In genomic region chr4:113117346-113117677, GRCh38 we compare ENCODE assay signal across 17 cellular contexts.
DNase-seq lines count a peak whose midpoint lies in the region; ATAC-seq and TF ChIP-seq lines count a peak whose summit lies in the region.
"Had no signal": no experiment of that assay in that cellular context is flagged by ENCODE, and none has a peak within 500 bp of the region (broad histone marks: within the 10 kb centered on the region; RNA-seq: fewer than 3 reads in every experiment).

No MANE protein-coding gene starts in this region.

- CTCF ChIA-PET in Calu3 (lab: Charles Lee) (no interaction called here), WTC11 (lab: Charles Lee) (interaction anchor here (1.4 to 1.7 kb wide), 2 partner anchors 12 to 352 kb away, joined by 5 to 6 read pairs; no protein-coding TSS in a partner anchor)

- peaks cover 4% of the 10 kb centered on the region for H3K27me3 ChIP-seq in parathyroid adenoma (ENCODE audit: control insufficient read depth, insufficient read depth, low read length)

- DNase-seq in Calu3: no peak
- no peak for DNase-seq in WTC11 (ENCODE audit: low spot score)
- no peak for DNase-seq in glutamatergic neuron
- DNase-seq in hippocampal formation (lab: John Stamatoyannopoulos, UW): no peak
- no peak for DNase-seq in immature natural killer cell
- DNase-seq: EL, HCEC 1CT, MV-4-11, NCI-H1930, NCI-H2171 treated with DMSO at 0.1 percent for 48 hours, NCI-H774, PC-9, Right ventricle myocardium superior, SK-N-SH had no signal

- no peaks in the 10 kb centered on the region for H3K9me3 Mint-ChIP-seq in Calu3 (ENCODE audit: low read depth, unreplicated experiment)
- H3K9me3 Mint-ChIP-seq in WTC11: no peaks in the 10 kb centered on the region
- no peaks in the 10 kb centered on the region for H3K9me3 Mint-ChIP-seq in glutamatergic neuron (ENCODE audit: unreplicated experiment)
- peaks cover 0 to 5% (median 0%) of the 10 kb centered on the region in 6 donors for H3K9me3 Mint-ChIP-seq in immature natural killer cell

- no peak overlapping the region for H3K27ac ChIP-seq in parathyroid adenoma
- H3K27ac ChIP-seq: A549, PC-9 had no signal

- H3K4me1 ChIP-seq in parathyroid adenoma: no peaks in the 10 kb centered on the region
- H3K4me1 ChIP-seq: A549 had no signal

- H3K36me3 ChIP-seq in parathyroid adenoma (ENCODE audit: control insufficient read depth, insufficient read depth, low read length): no peaks in the 10 kb centered on the region

- no peaks in the 10 kb centered on the region for H3K79me2 ChIP-seq in parathyroid adenoma

- H3K27ac Mint-ChIP-seq in Calu3 (ENCODE audit: unreplicated experiment) (no peak overlapping the region), WTC11 (peak overlapping the region; percentile 55; the same call in 1 of the 2 replicates), glutamatergic neuron (ENCODE audit: unreplicated experiment) (peak overlapping the region; percentile 1), immature natural killer cell (no peak overlapping the region)

- TF ChIP-seq CTCF in Calu3 (IDR thresholded peaks at IDR 0.05; ENCODE audit: unreplicated experiment) (no peak), WTC11 (IDR thresholded peaks at IDR 0.05) (no peak), glutamatergic neuron (IDR thresholded peaks at IDR 0.05; ENCODE audit: partially characterized antibody, unreplicated experiment) (no peak), parathyroid adenoma (IDR thresholded peaks at IDR 0.05) (no peak)

- peak overlapping the region; percentile 60 for H2AFZ ChIP-seq in parathyroid adenoma
- H2AFZ ChIP-seq: PC-9 had no signal

- H3K9ac ChIP-seq in parathyroid adenoma: no peak overlapping the region
- H3K9ac ChIP-seq: SK-N-SH had no signal

- H3K4me2 ChIP-seq in parathyroid adenoma (ENCODE audit: low read length): no peak overlapping the region
- H3K4me2 ChIP-seq: A549, PC-9, SK-N-SH had no signal

- ATAC-seq in WTC11: no peak
- no peak for ATAC-seq in HG03196 (IDR thresholded peaks at IDR 0.05; ENCODE audit: unreplicated experiment)
- ATAC-seq: A549 had no signal

- H3K9me3 ChIP-seq in parathyroid adenoma (ENCODE audit: control insufficient read depth, low read length): no peaks in the 10 kb centered on the region
- H3K9me3 ChIP-seq: A549, SK-N-SH had no signal

- POLR2A ChIA-PET in WTC11 (lab: Charles Lee): no interaction called here

- H3K4me3 Mint-ChIP-seq in Calu3 (ENCODE audit: low read depth, unreplicated experiment) (peak overlapping the region; percentile 69), WTC11 (no peak overlapping the region), glutamatergic neuron (ENCODE audit: unreplicated experiment) (peak overlapping the region; percentile 22), immature natural killer cell (no peak overlapping the region)

- H3K27me3 Mint-ChIP-seq in Calu3 (ENCODE audit: unreplicated experiment) (no peaks in the 10 kb centered on the region), WTC11 (ENCODE audit: low read depth) (no peaks in the 10 kb centered on the region), glutamatergic neuron (ENCODE audit: unreplicated experiment) (no peaks in the 10 kb centered on the region), immature natural killer cell (ENCODE audit: low read depth in 3 of 3) (peaks cover 0 to 3% (median 0%) of the 10 kb centered on the region in 3 donors)

- H3K36me3 Mint-ChIP-seq in Calu3 (ENCODE audit: insufficient read depth, unreplicated experiment) (peaks cover 6% of the 10 kb centered on the region), WTC11 (no peaks in the 10 kb centered on the region), glutamatergic neuron (ENCODE audit: unreplicated experiment) (no peaks in the 10 kb centered on the region), immature natural killer cell (no peaks in the 10 kb centered on the region)

- peaks cover 19% of the 10 kb centered on the region for H3K4me1 Mint-ChIP-seq in Calu3 (ENCODE audit: low read depth, unreplicated experiment)
- H3K4me1 Mint-ChIP-seq in WTC11: peaks cover 34% of the 10 kb centered on the region
- H3K4me1 Mint-ChIP-seq in glutamatergic neuron (ENCODE audit: low read depth, unreplicated experiment): peaks cover 45% of the 10 kb centered on the region
- H3K4me1 Mint-ChIP-seq in immature natural killer cell: no peaks in the 10 kb centered on the region

- intact Hi-C loops in Calu3 (cut with micrococcal nuclease; ENCODE audit: unreplicated experiment): no loop called here

- BruUV-seq in Calu3 (replicated peaks; lab: Mats Ljungman, UMichigan): no TSS peak

- no peak overlapping the region for H3K4me3 ChIP-seq in parathyroid adenoma (ENCODE audit: low read depth, low read length)
- H3K4me3 ChIP-seq: A549, PC-9 had no signal

TF ChIP-seq in WTC11, 78 proteins besides CTCF, POLR2A, EP300 and RAD21 (continues in another document):
- TF ChIP-seq ERG (CRISPR knock-in tag; IDR thresholded peaks at IDR 0.05) (no peak), ATF6 (CRISPR knock-in tag; IDR thresholded peaks at IDR 0.05) (no peak), CREB1 (CRISPR knock-in tag; IDR thresholded peaks at IDR 0.05) (no peak), ESRRA (CRISPR knock-in tag; IDR thresholded peaks at IDR 0.05; ENCODE audit: borderline replicate concordance) (no peak), ZNF532 (CRISPR knock-in tag; IDR thresholded peaks at IDR 0.05; ENCODE audit: borderline replicate concordance) (no peak), ELF4 (CRISPR knock-in tag; IDR thresholded peaks at IDR 0.05; ENCODE audit: low read depth) (no peak), IRF2 (CRISPR knock-in tag; IDR thresholded peaks at IDR 0.05; ENCODE audit: borderline replicate concordance, low read depth) (no peak), ZNF263 (CRISPR knock-in tag; IDR thresholded peaks at IDR 0.05; ENCODE audit: low read depth) (no peak), ZNF317 (CRISPR knock-in tag; IDR thresholded peaks at IDR 0.05; ENCODE audit: borderline replicate concordance, low read depth) (no peak), ZNF423 (CRISPR knock-in tag; IDR thresholded peaks at IDR 0.05) (no peak), USF2 (CRISPR knock-in tag; IDR thresholded peaks at IDR 0.05) (no peak)

Comparison
In these comparisons a context has a peak if more than half of its experiments do, and no peak if none do; other contexts are left out.
1. H3K27ac Mint-ChIP-seq: peak in WTC11 (single experiment) and glutamatergic neuron (single experiment); none in Calu3 (single experiment) and immature natural killer cell (0 of 6).
2. H3K4me3 Mint-ChIP-seq: peak in Calu3 (single experiment) and glutamatergic neuron (single experiment); none in WTC11 (single experiment) and immature natural killer cell (0 of 5).